Comparison of ENCODE assay signal across 20 cellular contexts in the genomic region with DNA sequence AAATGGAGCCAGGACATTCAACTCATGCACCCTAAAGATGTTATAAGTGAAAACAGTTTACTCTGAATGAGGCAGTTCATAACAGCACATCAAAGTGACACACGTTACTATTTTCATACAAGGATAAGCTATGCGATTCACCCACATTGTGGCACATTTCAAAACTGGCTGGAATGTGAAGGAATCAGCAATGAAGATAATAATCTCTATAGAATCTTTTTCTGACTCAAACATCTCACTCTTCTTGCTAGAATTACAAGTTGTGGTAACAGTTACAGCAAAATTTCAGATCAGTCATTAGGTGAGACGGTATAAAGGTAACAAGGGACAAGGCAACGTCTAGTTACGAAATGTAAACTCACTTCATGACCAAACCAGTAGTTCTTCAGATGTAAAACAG. TPM values are rescaled to one million over a fixed set of nuclear protein-coding genes. Genes with fewer than 3 reads are reported as not detected.
DNase-seq lines count a peak whose midpoint lies in the region; ATAC-seq and TF ChIP-seq lines count a peak whose summit lies in the region.
"Had no signal": no experiment of that assay in that cellular context is flagged by ENCODE, and none has a peak within 500 bp of the region (broad histone marks: within the 10 kb centered on the region; RNA-seq: fewer than 3 reads in every experiment).

No MANE protein-coding gene starts in this region.

- no peak overlapping the region for H2AFZ ChIP-seq in mammary epithelial cell (ENCODE audit: low read depth, low read length)
- peak overlapping the region; percentile 33; the same call in 1 of the 2 replicates for H2AFZ ChIP-seq in SK-N-SH (ENCODE audit: low read depth)

- TF ChIP-seq EP300 in SK-N-SH (IDR thresholded peaks at IDR 0.05; ENCODE audit: borderline replicate concordance in 1 of 2, low read depth in 1 of 2, low read length in 1 of 2): no peak

- no peak for TF ChIP-seq RAD21 in SK-N-SH (IDR thresholded peaks at IDR 0.05; ENCODE audit: low read length)

- POLR2A ChIA-PET in MCF 10A (lab: Yijun Ruan, JAX) (interaction anchor here (1.4 kb wide), 1 partner anchor 9 kb away, joined by 3 read pairs; no protein-coding TSS in a partner anchor), SK-N-SH (lab: Yijun Ruan, JAX) (no interaction called here)

- H3K4me3 ChIP-seq in mammary epithelial cell (replicated peaks in 1 of 3; ENCODE audit: insufficient read depth in 1 of 3, low read depth in 2 of 3, low read length in 3 of 3): no peak overlapping the region
- H3K4me3 ChIP-seq in SK-N-SH (ENCODE audit: low read depth in 2 of 2, low read length in 1 of 2): no peak overlapping the region
- H3K4me3 ChIP-seq: BLaER1 treated with 17β-estradiol and CSF1 and Interleukin-3, amounts not matched to agents 10 nM and 100 nM had no signal

- TF ChIP-seq CTCF in mammary epithelial cell (conservative IDR thresholded peaks at IDR 0.05 in 1 of 2, IDR thresholded peaks at IDR 0.05 in 1 of 2; ENCODE audit: extremely low read depth in 1 of 2, insufficient read depth in 1 of 2, low read depth in 1 of 2, low read length in 2 of 2) (no peak), MCF 10A (IDR thresholded peaks at IDR 0.05; ENCODE audit: unreplicated experiment) (no peak), SK-N-SH (IDR thresholded peaks at IDR 0.05) (no peak)

- H3K27ac Mint-ChIP-seq in MCF 10A (ENCODE audit: low read depth, unreplicated experiment): no peak overlapping the region
- H3K27ac Mint-ChIP-seq in stimulated activated memory B cell treated with anti-CD40 and anti-IgM and Interleukin-4, amounts not matched to agents 10 μg/mL and 1 μg/mL and 100 μg/mL, for 72 hours: no peak overlapping the region
- H3K27ac Mint-ChIP-seq: CD4-positive, alpha-beta memory T cell had no signal

- peaks cover 4% of the 10 kb centered on the region for H3K36me3 Mint-ChIP-seq in MCF 10A (ENCODE audit: insufficient read depth, unreplicated experiment)
- no peaks in the 10 kb centered on the region for H3K36me3 Mint-ChIP-seq in stimulated activated memory B cell treated with anti-CD40 and anti-IgM and Interleukin-4, amounts not matched to agents 10 μg/mL and 1 μg/mL and 100 μg/mL, for 72 hours

- BruUV-seq in mammary epithelial cell (replicated peaks; lab: Mats Ljungman, UMichigan) (no TSS peak), MCF 10A (replicated peaks; lab: Mats Ljungman, UMichigan) (no TSS peak)

- in situ Hi-C loops in mammary epithelial cell (cut with MboI; ENCODE audit: low sequenced_read_pairs in 2 of 2): no loop called here

- CTCF ChIA-PET in mammary epithelial cell (lab: Charles Lee; ENCODE audit: low non-redundant PET): no interaction called here
- CTCF ChIA-PET in MCF 10A (lab: Yijun Ruan, JAX): interaction anchor here (0.7 kb wide), 1 partner anchor 8 kb away, joined by 3 read pairs; no protein-coding TSS in a partner anchor
- CTCF ChIA-PET in SK-N-SH (lab: Yijun Ruan, JAX): interaction anchor here (1.2 kb wide), 1 partner anchor 245 kb away, joined by 3 read pairs; no protein-coding TSS in a partner anchor

- no peaks in the 10 kb centered on the region for H3K9me2 ChIP-seq in SK-N-SH

- H3K4me1 Mint-ChIP-seq in MCF 10A (ENCODE audit: insufficient read depth, unreplicated experiment): peaks cover 6% of the 10 kb centered on the region
- no peaks in the 10 kb centered on the region for H3K4me1 Mint-ChIP-seq in stimulated activated memory B cell treated with anti-CD40 and anti-IgM and Interleukin-4, amounts not matched to agents 10 μg/mL and 1 μg/mL and 100 μg/mL, for 72 hours
- H3K4me1 Mint-ChIP-seq: CD4-positive, alpha-beta memory T cell had no signal

- H3K27me3 Mint-ChIP-seq in MCF 10A (ENCODE audit: insufficient read depth, unreplicated experiment): no peaks in the 10 kb centered on the region
- peaks cover 24% of the 10 kb centered on the region for H3K27me3 Mint-ChIP-seq in stimulated activated memory B cell treated with anti-CD40 and anti-IgM and Interleukin-4, amounts not matched to agents 10 μg/mL and 1 μg/mL and 100 μg/mL, for 72 hours

- H3K27me3 ChIP-seq in mammary epithelial cell (ENCODE audit: insufficient read depth, low read length) (no peaks in the 10 kb centered on the region), SK-N-SH (ENCODE audit: insufficient read depth) (no peaks in the 10 kb centered on the region)
- H3K27me3 ChIP-seq: BLaER1 treated with 17β-estradiol and CSF1 and Interleukin-3, amounts not matched to agents 10 nM and 100 nM had no signal

- H4K20me1 ChIP-seq in mammary epithelial cell (ENCODE audit: insufficient read depth, low read length) (no peaks in the 10 kb centered on the region), SK-N-SH (ENCODE audit: insufficient read depth) (no peaks in the 10 kb centered on the region)
- H4K20me1 ChIP-seq: BLaER1 treated with 17β-estradiol and CSF1 and Interleukin-3, amounts not matched to agents 10 nM and 100 nM had no signal

- H3F3A ChIP-seq in SK-N-SH (replicated peaks; ENCODE audit: insufficient read depth): peaks cover 18% of the 10 kb centered on the region

- no peaks in the 10 kb centered on the region for H3K36me3 ChIP-seq in mammary epithelial cell (ENCODE audit: insufficient read depth, low read length)
- peaks cover 0 to 23% of the 10 kb centered on the region in 2 experiments for H3K36me3 ChIP-seq in SK-N-SH (replicated peaks in 1 of 2; ENCODE audit: control insufficient read depth in 1 of 2, insufficient read depth in 2 of 2, low read length in 1 of 2)
- H3K36me3 ChIP-seq: BLaER1 treated with 17β-estradiol and CSF1 and Interleukin-3, amounts not matched to agents 10 nM and 100 nM had no signal

- peaks cover under 1% of the 10 kb centered on the region for H3K9me3 Mint-ChIP-seq in MCF 10A (ENCODE audit: unreplicated experiment)
- no peaks in the 10 kb centered on the region for H3K9me3 Mint-ChIP-seq in stimulated activated memory B cell treated with anti-CD40 and anti-IgM and Interleukin-4, amounts not matched to agents 10 μg/mL and 1 μg/mL and 100 μg/mL, for 72 hours

- H3K9me3 ChIP-seq in mammary epithelial cell (replicated peaks; ENCODE audit: insufficient read depth, low read length) (no peaks in the 10 kb centered on the region), SK-N-SH (no peaks in the 10 kb centered on the region)
- H3K9me3 ChIP-seq: BLaER1 treated with 17β-estradiol and CSF1 and Interleukin-3, amounts not matched to agents 10 nM and 100 nM had no signal

- H3K27ac ChIP-seq in mammary epithelial cell (ENCODE audit: insufficient read depth, low read depth, low read length) (no peak overlapping the region), SK-N-SH (ENCODE audit: low read depth in 2 of 2, low read length in 1 of 2) (peak overlapping the region; percentile 34 to 67; a peak in 1 of 4 replicates)
- H3K27ac ChIP-seq: BLaER1 treated with 17β-estradiol and CSF1 and Interleukin-3, amounts not matched to agents 10 nM and 100 nM; KMS-11 had no signal

- H3K79me2 ChIP-seq in mammary epithelial cell (ENCODE audit: insufficient read depth, low read length) (no peaks in the 10 kb centered on the region), SK-N-SH (ENCODE audit: insufficient read depth) (no peaks in the 10 kb centered on the region)

- no peak overlapping the region for H3K4me2 ChIP-seq in mammary epithelial cell (ENCODE audit: insufficient read depth, low read depth, low read length)
- H3K4me2 ChIP-seq in SK-N-SH: no peak overlapping the region
- H3K4me2 ChIP-seq: BLaER1 treated with 17β-estradiol and CSF1 and Interleukin-3, amounts not matched to agents 10 nM and 100 nM; KMS-11 had no signal

- H3K9ac ChIP-seq in mammary epithelial cell (ENCODE audit: insufficient read depth, low read length): no peak overlapping the region
- no peak overlapping the region for H3K9ac ChIP-seq in SK-N-SH
- H3K9ac ChIP-seq: BLaER1 treated with 17β-estradiol and CSF1 and Interleukin-3, amounts not matched to agents 10 nM and 100 nM; KMS-11 had no signal

- intact Hi-C loops in mammary epithelial cell (cut with micrococcal nuclease): no loop called here
- intact Hi-C loops in MCF 10A (cut with micrococcal nuclease): no loop called here

- no peak overlapping the region for H3K4me3 Mint-ChIP-seq in MCF 10A (ENCODE audit: unreplicated experiment)
- H3K4me3 Mint-ChIP-seq in stimulated activated memory B cell treated with anti-CD40 and anti-IgM and Interleukin-4, amounts not matched to agents 10 μg/mL and 1 μg/mL and 100 μg/mL, for 72 hours: no peak overlapping the region
- H3K4me3 Mint-ChIP-seq: CD4-positive, alpha-beta memory T cell had no signal

- WGBS in mammary epithelial cell (ENCODE audit: low coverage, missing lambda C conversion rate): 52% methylated on average over 5 of the region's 5 CpGs
- WGBS in SK-N-SH (ENCODE audit: low lambda C conversion rate): 61% methylated on average over 5 of the region's 5 CpGs

- DNase-seq in mammary epithelial cell: peak; percentile 79
- no peak for DNase-seq in MCF 10A (ENCODE audit: unreplicated experiment)
- no peak for DNase-seq in SK-N-SH
- peak; percentile 55 for DNase-seq in iris pigment epithelial cell (ENCODE audit: low read depth)
- DNase-seq in NCI-H1092 treated with DMSO at 0.1 percent for 48 hours (lab: John Stamatoyannopoulos, UW): no peak
- DNase-seq in NCI-H748 treated with DMSO at 0.1 percent for 48 hours (lab: John Stamatoyannopoulos, UW): no peak
- DNase-seq in activated CD4-positive, alpha-beta T cell treated with anti-CD3 and anti-CD28 coated beads, Interleukin-2, amount 50 U/mL, for 48 hours: no peak
- DNase-seq: 8988T; CD4-positive, alpha-beta memory T cell; NCI-H1048; NCI-H1436; NCI-H187 treated with DMSO at 0.1 percent for 48 hours; NK-92 treated with Interleukin-12 subunit alpha and Interleukin-12 subunit beta, amount 100 ng/mL, for 24 hours had no signal

- no peak for ATAC-seq in stimulated activated memory B cell treated with anti-CD40 and anti-IgM and Interleukin-4, amounts not matched to agents 10 μg/mL and 1 μg/mL and 100 μg/mL, for 72 hours
- ATAC-seq: Panc1 had no signal

- dilution Hi-C loops in mammary epithelial cell (cut with HindIII; ENCODE audit: low sequenced_read_pairs): no loop called here

- H3K4me1 ChIP-seq in mammary epithelial cell (ENCODE audit: insufficient read depth, low read length) (peaks cover 11% of the 10 kb centered on the region), SK-N-SH (ENCODE audit: control insufficient read depth in 1 of 2, insufficient read depth in 2 of 2, low read depth in 1 of 2, low read length in 1 of 2) (peaks cover 0 to 6% of the 10 kb centered on the region in 2 experiments; a peak in 1 of 4 replicates)
- H3K4me1 ChIP-seq: BLaER1 treated with 17β-estradiol and CSF1 and Interleukin-3, amounts not matched to agents 10 nM and 100 nM had no signal

TF ChIP-seq in SK-N-SH, 30 proteins besides CTCF, POLR2A, EP300 and RAD21 (continues in another document):
- TF ChIP-seq FOXM1 (IDR thresholded peaks at IDR 0.05; ENCODE audit: low read depth): no peak
- TF ChIP-seq SIN3A (IDR thresholded peaks at IDR 0.05; ENCODE audit: borderline replicate concordance, low read depth, low read length): no peak
- no peak for TF ChIP-seq GABPA (IDR thresholded peaks at IDR 0.05; ENCODE audit: low read depth)
- TF ChIP-seq SMC3 (IDR thresholded peaks at IDR 0.05; ENCODE audit: low read depth, low read length): no peak
- no peak for TF ChIP-seq YY1 (IDR thresholded peaks at IDR 0.05; ENCODE audit: low read depth)

RNA-seq across cellular contexts. Expression of a gene that starts 17.5 kb away (rescaled TPM):
- total RNA-seq in mammary epithelial cell (not detected), MCF 10A (2022) (not detected in 2 replicates)
- polyA plus RNA-seq in mammary epithelial cell (not detected), SK-N-SH (2012; rRNA removed) (3.8 and 4.1 TPM in 2 replicates)
- polyA minus RNA-seq in mammary epithelial cell: not detected
- 5.1 and 7.5 TPM in 2 replicates for polyA plus RNA-seq in SK-N-SH (2012; cell fraction: cytosol; rRNA removed)
- polyA plus RNA-seq in SK-N-SH (2012; cell fraction: nucleus; rRNA removed): 0.79 and 3.0 TPM in 2 replicates
- total RNA-seq: HT1080; NCI-H460; T-helper 1 cell treated with Interleukin-12 subunit alpha and Interleukin-12 subunit beta and Interleukin-4 antibody, amounts not matched to agents 30 ng/mL and 1 ng/mL, for 36 hours had no signal

Comparison
In these comparisons a context has a peak if more than half of its experiments do, and no peak if none do; other contexts are left out.
1. DNase-seq: peak in mammary epithelial cell (single experiment) and iris pigment epithelial cell (single experiment); none in MCF 10A (single experiment), SK-N-SH (single experiment), NCI-H1092 treated with DMSO at 0.1 percent for 48 hours (single experiment), NCI-H748 treated with DMSO at 0.1 percent for 48 hours (single experiment) and activated CD4-positive, alpha-beta T cell treated with anti-CD3 and anti-CD28 coated beads, Interleukin-2, amount 50 U/mL, for 48 hours (0 of 2).